Comparison of ENCODE assay signal across 1 cellular context in genomic region chr6:131976545-131977061, GRCh38.
A peak's percentile ranks its signal among the peaks of the same experiment; 100 is the strongest.
TF ChIP-seq lines count a peak whose summit lies in the region.

No MANE protein-coding gene starts in this region.

TF ChIP-seq in HepG2, 621 proteins besides CTCF, POLR2A, EP300 and RAD21 (continued from another document and continues in another):
- TF ChIP-seq RFXANK (CRISPR knock-in tag; IDR thresholded peaks at IDR 0.05) (no peak), PPARG (CRISPR knock-in tag; conservative IDR thresholded peaks at IDR 0.05) (peak; percentile 99), ZBTB43 (CRISPR knock-in tag; conservative IDR thresholded peaks at IDR 0.05) (peak; percentile 52; the same call in 1 of the 2 replicates), ZNF24 (IDR thresholded peaks at IDR 0.05) (no peak), LCORL (IDR thresholded peaks at IDR 0.05) (no peak), LCORL (CRISPR knock-in tag; IDR thresholded peaks at IDR 0.05) (0 out of 2 replicates have a peak, but pooled peaks have one; percentile 21), ARNTL (CRISPR knock-in tag; IDR thresholded peaks at IDR 0.05) (0 out of 2 replicates have a peak, but pooled peaks have one; percentile 25), ZNF891 (CRISPR knock-in tag; IDR thresholded peaks at IDR 0.05) (no peak), ZNF772 (CRISPR knock-in tag; IDR thresholded peaks at IDR 0.05) (no peak), ZSCAN21 (CRISPR knock-in tag; IDR thresholded peaks at IDR 0.05; ENCODE audit: borderline replicate concordance) (no peak), DZIP1 (CRISPR knock-in tag; IDR thresholded peaks at IDR 0.05) (no peak), ZNF503 (CRISPR knock-in tag; IDR thresholded peaks at IDR 0.05) (peak; percentile 73; the same call in 1 of the 2 replicates), ADNP (CRISPR knock-in tag; IDR thresholded peaks at IDR 0.05) (no peak), HOXA7 (CRISPR knock-in tag; IDR thresholded peaks at IDR 0.05) (no peak), PHF20 (CRISPR knock-in tag; IDR thresholded peaks at IDR 0.05) (no peak), RFXAP (CRISPR knock-in tag; IDR thresholded peaks at IDR 0.05; ENCODE audit: borderline replicate concordance) (peak; percentile 54; the same call in 1 of the 2 replicates), THAP8 (CRISPR knock-in tag; IDR thresholded peaks at IDR 0.05; ENCODE audit: borderline replicate concordance) (no peak), STAT5B (CRISPR knock-in tag; IDR thresholded peaks at IDR 0.05) (no peak), PHF8 (CRISPR knock-in tag; IDR thresholded peaks at IDR 0.05) (no peak), ZNF552 (CRISPR knock-in tag; IDR thresholded peaks at IDR 0.05; ENCODE audit: borderline replicate concordance) (no peak), DDIT3 (CRISPR knock-in tag; IDR thresholded peaks at IDR 0.05) (no peak), ZNF235 (CRISPR knock-in tag; IDR thresholded peaks at IDR 0.05; ENCODE audit: borderline replicate concordance) (no peak), ZNF354B (CRISPR knock-in tag; IDR thresholded peaks at IDR 0.05) (no peak), ZNF260 (CRISPR knock-in tag; IDR thresholded peaks at IDR 0.05; ENCODE audit: borderline replicate concordance, low read depth) (no peak), ZNF329 (CRISPR knock-in tag; IDR thresholded peaks at IDR 0.05; ENCODE audit: low read depth) (0 out of 2 replicates have a peak, but pooled peaks have one; percentile 40), PRMT3 (CRISPR knock-in tag; IDR thresholded peaks at IDR 0.05; ENCODE audit: borderline replicate concordance, low read depth) (no peak), THAP11 (CRISPR knock-in tag; IDR thresholded peaks at IDR 0.05) (peak; percentile 53; the same call in 1 of the 2 replicates), ZNF225 (CRISPR knock-in tag; IDR thresholded peaks at IDR 0.05) (no peak), ZNF280D (CRISPR knock-in tag; IDR thresholded peaks at IDR 0.05) (no peak), SOX5 (CRISPR knock-in tag; IDR thresholded peaks at IDR 0.05; ENCODE audit: borderline replicate concordance) (peak; percentile 100)
- TF ChIP-seq, protein P1, sequence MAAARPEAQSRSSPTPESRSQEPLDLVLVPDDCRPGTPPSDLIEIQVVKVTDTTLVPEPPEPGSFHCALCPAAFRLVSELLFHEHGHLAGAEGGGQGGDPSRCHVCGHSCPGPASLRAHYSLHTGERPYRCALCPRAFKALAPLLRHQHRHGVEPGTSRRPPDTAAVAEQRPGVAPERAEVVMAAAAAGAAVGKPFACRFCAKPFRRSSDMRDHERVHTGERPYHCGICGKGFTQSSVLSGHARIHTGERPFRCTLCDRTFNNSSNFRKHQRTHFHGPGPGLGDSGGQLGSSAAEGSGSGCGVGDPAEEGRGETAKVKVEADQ (CRISPR knock-in tag; IDR thresholded peaks at IDR 0.05; ENCODE audit: borderline replicate concordance): no peak
- TF ChIP-seq, protein P2, sequence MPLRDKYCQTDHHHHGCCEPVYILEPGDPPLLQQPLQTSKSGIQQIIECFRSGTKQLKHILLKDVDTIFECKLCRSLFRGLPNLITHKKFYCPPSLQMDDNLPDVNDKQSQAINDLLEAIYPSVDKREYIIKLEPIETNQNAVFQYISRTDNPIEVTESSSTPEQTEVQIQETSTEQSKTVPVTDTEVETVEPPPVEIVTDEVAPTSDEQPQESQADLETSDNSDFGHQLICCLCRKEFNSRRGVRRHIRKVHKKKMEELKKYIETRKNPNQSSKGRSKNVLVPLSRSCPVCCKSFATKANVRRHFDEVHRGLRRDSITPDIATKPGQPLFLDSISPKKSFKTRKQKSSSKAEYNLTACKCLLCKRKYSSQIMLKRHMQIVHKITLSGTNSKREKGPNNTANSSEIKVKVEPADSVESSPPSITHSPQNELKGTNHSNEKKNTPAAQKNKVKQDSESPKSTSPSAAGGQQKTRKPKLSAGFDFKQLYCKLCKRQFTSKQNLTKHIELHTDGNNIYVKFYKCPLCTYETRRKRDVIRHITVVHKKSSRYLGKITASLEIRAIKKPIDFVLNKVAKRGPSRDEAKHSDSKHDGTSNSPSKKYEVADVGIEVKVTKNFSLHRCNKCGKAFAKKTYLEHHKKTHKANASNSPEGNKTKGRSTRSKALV (CRISPR knock-in tag; IDR thresholded peaks at IDR 0.05): no peak
- TF ChIP-seq, protein P3, sequence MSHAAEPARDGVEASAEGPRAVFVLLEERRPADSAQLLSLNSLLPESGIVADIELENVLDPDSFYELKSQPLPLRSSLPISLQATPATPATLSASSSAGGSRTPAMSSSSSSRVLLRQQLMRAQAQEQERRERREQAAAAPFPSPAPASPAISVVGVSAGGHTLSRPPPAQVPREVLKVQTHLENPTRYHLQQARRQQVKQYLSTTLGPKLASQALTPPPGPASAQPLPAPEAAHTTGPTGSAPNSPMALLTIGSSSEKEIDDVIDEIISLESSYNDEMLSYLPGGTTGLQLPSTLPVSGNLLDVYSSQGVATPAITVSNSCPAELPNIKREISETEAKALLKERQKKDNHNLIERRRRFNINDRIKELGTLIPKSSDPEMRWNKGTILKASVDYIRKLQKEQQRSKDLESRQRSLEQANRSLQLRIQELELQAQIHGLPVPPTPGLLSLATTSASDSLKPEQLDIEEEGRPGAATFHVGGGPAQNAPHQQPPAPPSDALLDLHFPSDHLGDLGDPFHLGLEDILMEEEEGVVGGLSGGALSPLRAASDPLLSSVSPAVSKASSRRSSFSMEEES (CRISPR knock-in tag; IDR thresholded peaks at IDR 0.05): peak; percentile 86
- TF ChIP-seq, protein P4, sequence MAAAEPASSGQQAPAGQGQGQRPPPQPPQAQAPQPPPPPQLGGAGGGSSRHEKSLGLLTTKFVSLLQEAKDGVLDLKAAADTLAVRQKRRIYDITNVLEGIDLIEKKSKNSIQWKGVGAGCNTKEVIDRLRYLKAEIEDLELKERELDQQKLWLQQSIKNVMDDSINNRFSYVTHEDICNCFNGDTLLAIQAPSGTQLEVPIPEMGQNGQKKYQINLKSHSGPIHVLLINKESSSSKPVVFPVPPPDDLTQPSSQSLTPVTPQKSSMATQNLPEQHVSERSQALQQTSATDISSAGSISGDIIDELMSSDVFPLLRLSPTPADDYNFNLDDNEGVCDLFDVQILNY (CRISPR knock-in tag; conservative IDR thresholded peaks at IDR 0.05): no peak
- TF ChIP-seq, protein P5, sequence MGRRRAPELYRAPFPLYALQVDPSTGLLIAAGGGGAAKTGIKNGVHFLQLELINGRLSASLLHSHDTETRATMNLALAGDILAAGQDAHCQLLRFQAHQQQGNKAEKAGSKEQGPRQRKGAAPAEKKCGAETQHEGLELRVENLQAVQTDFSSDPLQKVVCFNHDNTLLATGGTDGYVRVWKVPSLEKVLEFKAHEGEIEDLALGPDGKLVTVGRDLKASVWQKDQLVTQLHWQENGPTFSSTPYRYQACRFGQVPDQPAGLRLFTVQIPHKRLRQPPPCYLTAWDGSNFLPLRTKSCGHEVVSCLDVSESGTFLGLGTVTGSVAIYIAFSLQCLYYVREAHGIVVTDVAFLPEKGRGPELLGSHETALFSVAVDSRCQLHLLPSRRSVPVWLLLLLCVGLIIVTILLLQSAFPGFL (CRISPR knock-in tag; IDR thresholded peaks at IDR 0.05): no peak
- TF ChIP-seq, protein P6, sequence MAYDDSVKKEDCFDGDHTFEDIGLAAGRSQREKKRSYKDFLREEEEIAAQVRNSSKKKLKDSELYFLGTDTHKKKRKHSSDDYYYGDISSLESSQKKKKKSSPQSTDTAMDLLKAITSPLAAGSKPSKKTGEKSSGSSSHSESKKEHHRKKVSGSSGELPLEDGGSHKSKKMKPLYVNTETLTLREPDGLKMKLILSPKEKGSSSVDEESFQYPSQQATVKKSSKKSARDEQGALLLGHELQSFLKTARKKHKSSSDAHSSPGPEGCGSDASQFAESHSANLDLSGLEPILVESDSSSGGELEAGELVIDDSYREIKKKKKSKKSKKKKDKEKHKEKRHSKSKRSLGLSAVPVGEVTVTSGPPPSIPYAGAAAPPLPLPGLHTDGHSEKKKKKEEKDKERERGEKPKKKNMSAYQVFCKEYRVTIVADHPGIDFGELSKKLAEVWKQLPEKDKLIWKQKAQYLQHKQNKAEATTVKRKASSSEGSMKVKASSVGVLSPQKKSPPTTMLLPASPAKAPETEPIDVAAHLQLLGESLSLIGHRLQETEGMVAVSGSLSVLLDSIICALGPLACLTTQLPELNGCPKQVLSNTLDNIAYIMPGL (CRISPR knock-in tag; IDR thresholded peaks at IDR 0.05; ENCODE audit: borderline replicate concordance in 1 of 2, low read depth in 1 of 2): no peak
- TF ChIP-seq, protein P7, sequence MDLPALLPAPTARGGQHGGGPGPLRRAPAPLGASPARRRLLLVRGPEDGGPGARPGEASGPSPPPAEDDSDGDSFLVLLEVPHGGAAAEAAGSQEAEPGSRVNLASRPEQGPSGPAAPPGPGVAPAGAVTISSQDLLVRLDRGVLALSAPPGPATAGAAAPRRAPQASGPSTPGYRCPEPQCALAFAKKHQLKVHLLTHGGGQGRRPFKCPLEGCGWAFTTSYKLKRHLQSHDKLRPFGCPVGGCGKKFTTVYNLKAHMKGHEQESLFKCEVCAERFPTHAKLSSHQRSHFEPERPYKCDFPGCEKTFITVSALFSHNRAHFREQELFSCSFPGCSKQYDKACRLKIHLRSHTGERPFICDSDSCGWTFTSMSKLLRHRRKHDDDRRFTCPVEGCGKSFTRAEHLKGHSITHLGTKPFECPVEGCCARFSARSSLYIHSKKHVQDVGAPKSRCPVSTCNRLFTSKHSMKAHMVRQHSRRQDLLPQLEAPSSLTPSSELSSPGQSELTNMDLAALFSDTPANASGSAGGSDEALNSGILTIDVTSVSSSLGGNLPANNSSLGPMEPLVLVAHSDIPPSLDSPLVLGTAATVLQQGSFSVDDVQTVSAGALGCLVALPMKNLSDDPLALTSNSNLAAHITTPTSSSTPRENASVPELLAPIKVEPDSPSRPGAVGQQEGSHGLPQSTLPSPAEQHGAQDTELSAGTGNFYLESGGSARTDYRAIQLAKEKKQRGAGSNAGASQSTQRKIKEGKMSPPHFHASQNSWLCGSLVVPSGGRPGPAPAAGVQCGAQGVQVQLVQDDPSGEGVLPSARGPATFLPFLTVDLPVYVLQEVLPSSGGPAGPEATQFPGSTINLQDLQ (CRISPR knock-in tag; IDR thresholded peaks at IDR 0.05): no peak
